Comparison of ENCODE assay signal across 9 cellular contexts in genomic region chr17:7825206-7825980, GRCh38. TPM values are rescaled to one million over a fixed set of nuclear protein-coding genes. Genes with fewer than 3 reads are reported as not detected.
DNase-seq lines count a peak whose midpoint lies in the region; ATAC-seq and TF ChIP-seq lines count a peak whose summit lies in the region.
"Had no signal": no experiment of that assay in that cellular context is flagged by ENCODE, and none has a peak within 500 bp of the region (broad histone marks: within the 10 kb centered on the region; RNA-seq: fewer than 3 reads in every experiment).

No MANE protein-coding gene starts in this region.

- intact Hi-C loops in OCI-LY7 (cut with micrococcal nuclease; ENCODE audit: unreplicated experiment) = loop anchor here (10.0 kb wide), 1 partner anchor 219 kb away; no protein-coding TSS in a partner anchor

- peak; percentile 55 to 70 for ATAC-seq in activated CD4-positive, CD25-positive, alpha-beta regulatory T cell treated with anti-CD3 and anti-CD28 coated beads, Interleukin-2, amount 50 U/mL, for 24 hours
- ATAC-seq in GM18907 (IDR thresholded peaks at IDR 0.05; ENCODE audit: unreplicated experiment) = no peak

- H3K4me1 ChIP-seq in OCI-LY7 (ENCODE audit: insufficient read depth, low read length, poor library complexity, severe bottlenecking) = no peaks in the 10 kb centered on the region

- TF ChIP-seq CTCF in OCI-LY7 (conservative IDR thresholded peaks at IDR 0.05; ENCODE audit: low read length) = peak; percentile 33; the same call in 1 of the 2 replicates
- no peak for TF ChIP-seq CTCF in endothelial cell (IDR thresholded peaks at IDR 0.05; ENCODE audit: unreplicated experiment)
- no peak for TF ChIP-seq CTCF in retinal pigment epithelial cell (conservative IDR thresholded peaks at IDR 0.05; ENCODE audit: low read depth, low read length)

- H3K27ac ChIP-seq in OCI-LY7 (ENCODE audit: low read depth, low read length, poor library complexity, severe bottlenecking) = no peak overlapping the region

- DNase-seq in activated CD4-positive, CD25-positive, alpha-beta regulatory T cell (lab: John Stamatoyannopoulos, UW) = no peak
- no peak for DNase-seq in OCI-LY7 (ENCODE audit: low spot score)
- no peak for DNase-seq in endothelial cell (ENCODE audit: low spot score)
- DNase-seq in retinal pigment epithelial cell (ENCODE audit: low read depth) = peak; percentile 76
- no peak for DNase-seq in stimulated activated CD4-positive, alpha-beta T cell treated with anti-CD3 and anti-CD28 coated beads, Interleukin-4, amount 100 ng/mL, for 24 hours
- no peak for DNase-seq in NCI-H1105 treated with DMSO at 0.1 percent for 48 hours (lab: John Stamatoyannopoulos, UW)
- DNase-seq: activated CD4-positive, alpha-beta T cell treated with anti-CD3 and anti-CD28 coated beads, Interleukin-2, amount 50 U/mL, for 4 hours had no signal

- H3K36me3 Mint-ChIP-seq in endothelial cell (ENCODE audit: low read depth, unreplicated experiment) = no peaks in the 10 kb centered on the region

- no peak overlapping the region for H2AFZ ChIP-seq in OCI-LY7 (ENCODE audit: low read length)

- no peaks in the 10 kb centered on the region for H4K20me1 ChIP-seq in OCI-LY7 (ENCODE audit: insufficient read depth, low read length)

- no TSS peak for BruUV-seq in OCI-LY7 (replicated peaks; lab: Mats Ljungman, UMichigan)

- no peaks in the 10 kb centered on the region for H3K79me2 ChIP-seq in OCI-LY7 (ENCODE audit: insufficient read depth, low read depth, low read length)

- peak overlapping the region; percentile 1 for H3K27ac Mint-ChIP-seq in endothelial cell (ENCODE audit: unreplicated experiment)

- peaks cover 13% of the 10 kb centered on the region for H3K4me1 Mint-ChIP-seq in endothelial cell (ENCODE audit: unreplicated experiment)

- H3K4me2 ChIP-seq in OCI-LY7 (ENCODE audit: low read length) = no peak overlapping the region

- peak overlapping the region; percentile 5 for H3K4me3 Mint-ChIP-seq in endothelial cell (ENCODE audit: unreplicated experiment)

- H3K27me3 Mint-ChIP-seq in endothelial cell (ENCODE audit: unreplicated experiment) = peaks cover 3% of the 10 kb centered on the region

- CTCF ChIA-PET in OCI-LY7 (lab: Charles Lee; ENCODE audit: unreplicated experiment) = no interaction called here

- H3K9me3 ChIP-seq in OCI-LY7 (ENCODE audit: low read length) = no peaks in the 10 kb centered on the region

- H3K36me3 ChIP-seq in OCI-LY7 (ENCODE audit: insufficient read depth, low read length) = no peaks in the 10 kb centered on the region

- H3K9me3 Mint-ChIP-seq in endothelial cell (ENCODE audit: unreplicated experiment) = no peaks in the 10 kb centered on the region

- H3K9me2 ChIP-seq in OCI-LY7 (ENCODE audit: insufficient read depth, low read length) = no peaks in the 10 kb centered on the region

- H3K4me3 ChIP-seq in OCI-LY7 (ENCODE audit: low read depth, low read length, poor library complexity, severe bottlenecking) (no peak overlapping the region), retinal pigment epithelial cell (ENCODE audit: low read length) (no peak overlapping the region)

- POLR2A ChIA-PET in OCI-LY7 (lab: Charles Lee) = interaction anchor here (0.6 to 1.3 kb wide), 2 partner anchors 32 to 94 kb away, joined by 3 read pairs; partner anchors contain the start of gene NAA38

RNA-seq across cellular contexts. Expression of gene KDM6B, which starts 8.6 kb away (rescaled TPM):
- 4.4 and 10.0 TPM in 2 replicates for total RNA-seq in OCI-LY7 (2014; rRNA removed; shearing (Covaris generic))
- total RNA-seq in OCI-LY7 (2022) = 46.4 and 62.9 TPM in 2 replicates
- total RNA-seq in endothelial cell (ENCODE audit: unreplicated experiment) = 47.4 TPM

RNA-seq across cellular contexts. Expression of gene TMEM88, which starts 29.5 kb away (rescaled TPM):
- 0.41 TPM in 1 of 2 replicates, not detected in the other for total RNA-seq in OCI-LY7 (2014; rRNA removed; shearing (Covaris generic))
- total RNA-seq in OCI-LY7 (2022) = 3.8 and 4.0 TPM in 2 replicates
- 13.6 TPM for total RNA-seq in endothelial cell (ENCODE audit: unreplicated experiment)

RNA-seq across cellular contexts. Expression of gene NAA38, which starts 32.0 kb away (rescaled TPM):
- 168 and 205 TPM in 2 replicates for total RNA-seq in OCI-LY7 (2014; rRNA removed; shearing (Covaris generic))
- 149 and 153 TPM in 2 replicates for total RNA-seq in OCI-LY7 (2022)
- total RNA-seq in endothelial cell (ENCODE audit: unreplicated experiment) = 97.9 TPM

RNA-seq across cellular contexts. Expression of gene CYB5D1, which starts 32.4 kb away (rescaled TPM):
- 16.9 and 18.1 TPM in 2 replicates for total RNA-seq in OCI-LY7 (2014; rRNA removed; shearing (Covaris generic))
- total RNA-seq in OCI-LY7 (2022) = 19.3 and 24.8 TPM in 2 replicates
- total RNA-seq in endothelial cell (ENCODE audit: unreplicated experiment) = 6.4 TPM
